ENCODE assay signal across 17 cellular contexts in the genomic region with DNA sequence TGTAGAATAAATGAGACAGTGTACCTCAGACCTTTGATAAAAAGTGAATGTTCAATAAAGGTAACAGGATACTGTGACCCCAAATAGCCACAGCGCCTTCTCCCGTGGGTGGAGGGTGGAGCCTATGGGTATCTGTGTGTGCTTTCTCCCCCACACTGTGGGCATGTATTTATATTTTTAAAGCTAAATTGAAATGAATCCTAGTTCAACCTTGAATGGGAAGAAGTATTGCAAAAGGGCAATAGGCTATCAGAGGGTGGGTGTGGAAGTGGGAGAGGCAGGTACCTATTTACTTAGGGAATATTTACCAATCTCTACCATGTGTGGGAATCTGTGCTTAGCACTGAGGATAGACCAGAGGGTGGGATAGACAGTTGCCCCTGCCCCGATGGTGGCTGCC.
A peak's percentile ranks its signal among the peaks of the same experiment; 100 is the strongest.
DNase-seq lines count a peak whose midpoint lies in the region; ATAC-seq, FAIRE-seq and TF ChIP-seq lines count a peak whose summit lies in the region.
"Had no signal": no experiment of that assay in that cellular context is flagged by ENCODE, and none has a peak within 500 bp of the region (broad histone marks: within the 10 kb centered on the region; RNA-seq: fewer than 3 reads in every experiment).

No MANE protein-coding gene starts in this region.

- DNase-seq in A549 (ENCODE audit: low read depth in 1 of 2, low spot score in 1 of 2) (no peak), HCT116 (ENCODE audit: low read depth, low spot score) (no peak), ascending aorta (ENCODE audit: low spot score in 2 of 2) (no peak), colonic mucosa (no peak), OCI-M2 (lab: John Stamatoyannopoulos, UW; ENCODE audit: unreplicated experiment) (no peak)
- no peak for DNase-seq in naive thymus-derived CD8-positive, alpha-beta T cell
- DNase-seq: AML-193; GM23248; MM.1S; NCI-H2081; NCI-H526 treated with DMSO at 0.1 percent for 48 hours; retina; stimulated activated CD4-positive, alpha-beta T cell treated with anti-CD3 and anti-CD28 coated beads, Interleukin-2, amount 100 ng/mL, for 24 hours; uterus had no signal

- POLR2A ChIA-PET in A549 (lab: Yijun Ruan, JAX), result no interaction called here
- POLR2A ChIA-PET in HCT116 (lab: Charles Lee), result no interaction called here
- POLR2A ChIA-PET in naive thymus-derived CD8-positive, alpha-beta T cell (lab: Charles Lee), result interaction anchor here (0.6 kb wide), 1 partner anchor 14 kb away, joined by 5 read pairs; no protein-coding TSS in a partner anchor

- H3K27ac ChIP-seq in A549 (peak overlapping the region; percentile 22 to 100; a peak in 4 of 6 replicates), HCT116 (ENCODE audit: low read depth, low read length) (no peak overlapping the region), ascending aorta (peak overlapping the region; percentile 95 to 97), colonic mucosa (no peak overlapping the region)
- H3K27ac ChIP-seq: GM23248, uterus had no signal

- TF ChIP-seq CTCF in A549 (IDR thresholded peaks at IDR 0.05) (no peak), HCT116 (IDR thresholded peaks at IDR 0.05 in 2 of 3, conservative IDR thresholded peaks at IDR 0.05 in 1 of 3; ENCODE audit: borderline replicate concordance in 1 of 3, insufficient read depth in 1 of 3, low read depth in 2 of 3, low read length in 2 of 3) (no peak), ascending aorta (IDR thresholded peaks at IDR 0.05) (no peak), colonic mucosa (IDR thresholded peaks at IDR 0.05) (no peak)

- H3K4me3 ChIP-seq in A549, result no peak overlapping the region
- H3K4me3 ChIP-seq in HCT116 (replicated peaks in 1 of 2; ENCODE audit: low read depth in 1 of 2, low read length in 2 of 2), result no peak overlapping the region
- no peak overlapping the region for H3K4me3 ChIP-seq in ascending aorta
- no peak overlapping the region for H3K4me3 ChIP-seq in colonic mucosa
- H3K4me3 ChIP-seq: GM23248, uterus had no signal

- H3K4me2 ChIP-seq in A549, result no peak overlapping the region
- peak overlapping the region; percentile 4; the same call in 1 of the 2 replicates for H3K4me2 ChIP-seq in HCT116 (ENCODE audit: low read length)

- H3K27me3 Mint-ChIP-seq in naive thymus-derived CD8-positive, alpha-beta T cell, result no peaks in the 10 kb centered on the region

- TF ChIP-seq POLR2A in A549 (IDR thresholded peaks at IDR 0.05; ENCODE audit: low read length) (no peak), HCT116 (IDR thresholded peaks at IDR 0.05; ENCODE audit: borderline replicate concordance, extremely low read depth, insufficient read depth, insufficient read length) (no peak)

- RAD21 ChIA-PET in HCT116 (lab: Charles Lee; ENCODE audit: low non-redundant PET in 1 of 2, low total read pairs in 2 of 2, uncharacterized antibody in 2 of 2, unreplicated experiment in 2 of 2), result no interaction called here

- no peak for TF ChIP-seq EP300 in A549 (IDR thresholded peaks at IDR 0.05)

- no peaks in the 10 kb centered on the region for H3K36me3 Mint-ChIP-seq in naive thymus-derived CD8-positive, alpha-beta T cell

- H3K36me3 ChIP-seq in HCT116 (ENCODE audit: control insufficient read depth in 1 of 2, insufficient read depth in 2 of 2, low read length in 2 of 2) (no peaks in the 10 kb centered on the region), ascending aorta (no peaks in the 10 kb centered on the region), colonic mucosa (no peaks in the 10 kb centered on the region)
- H3K36me3 ChIP-seq: uterus had no signal

- H4K20me1 ChIP-seq in HCT116 (ENCODE audit: insufficient read depth), result no peaks in the 10 kb centered on the region

- no TSS peak for BruUV-seq in HCT116 (replicated peaks; lab: Mats Ljungman, UMichigan)

- H3K27me3 ChIP-seq in HCT116 (ENCODE audit: insufficient read depth, low read length), result no peaks in the 10 kb centered on the region
- H3K27me3 ChIP-seq in ascending aorta, result no peaks in the 10 kb centered on the region
- H3K27me3 ChIP-seq in colonic mucosa, result no peaks in the 10 kb centered on the region
- H3K27me3 ChIP-seq: uterus had no signal

- CTCF ChIA-PET in A549 (lab: Yijun Ruan, JAX), result interaction anchor here (1.0 to 2.0 kb wide), 2 partner anchors 8 to 130 kb away, joined by 3 to 6 read pairs; no protein-coding TSS in a partner anchor
- CTCF ChIA-PET in HCT116 (lab: Charles Lee), result no interaction called here

- no peaks in the 10 kb centered on the region for H3K9me2 ChIP-seq in HCT116 (ENCODE audit: insufficient read depth)

- H3K9me3 ChIP-seq in A549, result no peaks in the 10 kb centered on the region
- H3K9me3 ChIP-seq in HCT116 (ENCODE audit: control insufficient read depth in 1 of 2, insufficient read depth in 1 of 2, low read depth in 1 of 2, low read length in 2 of 2), result no peaks in the 10 kb centered on the region
- no peaks in the 10 kb centered on the region for H3K9me3 ChIP-seq in ascending aorta
- no peaks in the 10 kb centered on the region for H3K9me3 ChIP-seq in colonic mucosa
- H3K9me3 ChIP-seq: uterus had no signal

- TF ChIP-seq RAD21 in A549 (conservative IDR thresholded peaks at IDR 0.05 in 1 of 2, IDR thresholded peaks at IDR 0.05 in 1 of 2) (no peak), HCT116 (IDR thresholded peaks at IDR 0.05; ENCODE audit: low read depth) (no peak)

- intact Hi-C loops in HCT116 (cut with micrococcal nuclease) (no loop called here), ascending aorta (cut with DNase I) (loop anchor here (2.0 to 10.0 kb wide), 3 partner anchors 31 to 327 kb away; no protein-coding TSS in a partner anchor), colonic mucosa (cut with DNase I) (no loop called here)

- H3K9ac ChIP-seq in HCT116 (ENCODE audit: low read length), result no peak overlapping the region
- no peak overlapping the region for H3K9ac ChIP-seq in colonic mucosa (ENCODE audit: low read depth in 2 of 2, low read length in 2 of 2)
- H3K9ac ChIP-seq: GM23248 had no signal

- peak overlapping the region in 1 of 10 donors; percentile 4 for H3K4me3 Mint-ChIP-seq in naive thymus-derived CD8-positive, alpha-beta T cell

- no peaks in the 10 kb centered on the region for H3K79me2 ChIP-seq in HCT116 (ENCODE audit: insufficient read depth, low read length)

- WGBS in A549 (ENCODE audit: missing lambda C conversion rate), result 79% methylated on average over 3 of the region's 3 CpGs

- H3K9me3 Mint-ChIP-seq in naive thymus-derived CD8-positive, alpha-beta T cell, result peaks cover 0 to 1% (median 0%) of the 10 kb centered on the region in 9 donors

- peaks cover 21 to 57% (median 40%) of the 10 kb centered on the region in 4 donors for H3K4me1 Mint-ChIP-seq in naive thymus-derived CD8-positive, alpha-beta T cell

- no peak for FAIRE-seq in A549 (lab: Jason Lieb, UNC)

- ATAC-seq in A549, result no peak
- ATAC-seq in HCT116, result no peak
- ATAC-seq in naive thymus-derived CD8-positive, alpha-beta T cell, result no peak
- no peak for ATAC-seq in HG03108 (IDR thresholded peaks at IDR 0.05; ENCODE audit: unreplicated experiment)
- ATAC-seq in HG02759 (IDR thresholded peaks at IDR 0.05; ENCODE audit: unreplicated experiment), result no peak
- ATAC-seq: SK-N-SH treated with all-trans-retinoic acid at 6 μM for 48 hours had no signal

- H3K27ac Mint-ChIP-seq in naive thymus-derived CD8-positive, alpha-beta T cell, result peak overlapping the region; percentile 71 to 97 (median 87)

- H2AFZ ChIP-seq in HCT116 (ENCODE audit: low read depth, low read length, poor library complexity, severe bottlenecking), result no peak overlapping the region
- H2AFZ ChIP-seq: GM23248 had no signal

- peaks cover 43% of the 10 kb centered on the region for H3K4me1 ChIP-seq in A549
- peaks cover 11 to 20% of the 10 kb centered on the region in 2 experiments for H3K4me1 ChIP-seq in HCT116 (ENCODE audit: control insufficient read depth in 1 of 2, insufficient read depth in 2 of 2, low read length in 2 of 2)
- H3K4me1 ChIP-seq in ascending aorta, result peaks cover 10 to 33% of the 10 kb centered on the region in 2 donors
- H3K4me1 ChIP-seq in colonic mucosa, result peaks cover 4% of the 10 kb centered on the region
- H3K4me1 ChIP-seq: uterus had no signal

TF ChIP-seq in A549, 52 proteins besides CTCF, POLR2A, EP300 and RAD21 (continues in another document):
- TF ChIP-seq EHMT2 (IDR thresholded peaks at IDR 0.05; ENCODE audit: low read depth) (no peak), USF2 (IDR thresholded peaks at IDR 0.05) (no peak), BHLHE40 (IDR thresholded peaks at IDR 0.05; ENCODE audit: low read depth, low read length) (no peak)

TF ChIP-seq in HCT116, 20 proteins besides CTCF, POLR2A, EP300 and RAD21 (continues in another document):
- TF ChIP-seq YY1 (IDR thresholded peaks at IDR 0.05; ENCODE audit: extremely low read depth, insufficient replicate concordance, low read depth, low read length) (no peak), ZFX (IDR thresholded peaks at IDR 0.05) (no peak), POLR2AphosphoS5 (IDR thresholded peaks at IDR 0.05; ENCODE audit: low read depth, low read length) (no peak), MAX (IDR thresholded peaks at IDR 0.05) (no peak), ZNF274 (IDR thresholded peaks at IDR 0.05; ENCODE audit: low read depth, low read length) (no peak), CBX3 (IDR thresholded peaks at IDR 0.05; ENCODE audit: low read depth) (no peak), ELF1 (IDR thresholded peaks at IDR 0.05; ENCODE audit: borderline replicate concordance, low read depth) (no peak), EZH2 (IDR thresholded peaks at IDR 0.05) (no peak), JUND (IDR thresholded peaks at IDR 0.05) (no peak), FOSL1 (IDR thresholded peaks at IDR 0.05; ENCODE audit: low read depth) (no peak), TCF7L2 (IDR thresholded peaks at IDR 0.05; ENCODE audit: borderline replicate concordance, extremely low read depth, insufficient read depth, insufficient read length) (no peak), SP1 (IDR thresholded peaks at IDR 0.05; ENCODE audit: low read depth) (no peak), EGR1 (IDR thresholded peaks at IDR 0.05; ENCODE audit: low read depth) (no peak), SRF (IDR thresholded peaks at IDR 0.05; ENCODE audit: low read depth) (no peak), SIN3A (IDR thresholded peaks at IDR 0.05; ENCODE audit: low read depth) (no peak)

Comparison
In these comparisons a context has a peak if more than half of its experiments do, and no peak if none do; other contexts are left out.
1. H3K27ac ChIP-seq: peak in A549 (2 of 2) and ascending aorta (2 of 2); none in HCT116 (single experiment) and colonic mucosa (single experiment).